In genomic region chr10:72265508-72265907, GRCh38 we compare ENCODE assay signal across 1 cellular context.
TF ChIP-seq lines count a peak whose summit lies in the region.

No MANE protein-coding gene starts in this region.

TF ChIP-seq in GM12878, 131 proteins besides CTCF, POLR2A, EP300 and RAD21:
- TF ChIP-seq EZH2 (IDR thresholded peaks at IDR 0.05; ENCODE audit: borderline replicate concordance, control insufficient read depth, low read depth, low read length) (no peak), TBL1XR1 (IDR thresholded peaks at IDR 0.05; ENCODE audit: low read depth, low read length) (no peak), E4F1 (IDR thresholded peaks at IDR 0.05; ENCODE audit: borderline replicate concordance, partially characterized antibody) (no peak), ATF3 (IDR thresholded peaks at IDR 0.05; ENCODE audit: borderline replicate concordance, extremely low read depth, low read depth, low read length) (no peak), ZNF274 (IDR thresholded peaks at IDR 0.05; ENCODE audit: insufficient read depth, insufficient read length) (no peak), USF2 (IDR thresholded peaks at IDR 0.05; ENCODE audit: borderline replicate concordance, low read depth, low read length) (no peak), DPF2 (IDR thresholded peaks at IDR 0.05) (no peak), EED (IDR thresholded peaks at IDR 0.05; ENCODE audit: low read depth) (no peak), STAT3 (IDR thresholded peaks at IDR 0.05; ENCODE audit: low read depth, low read length) (no peak), ZZZ3 (IDR thresholded peaks at IDR 0.05; ENCODE audit: control insufficient read depth, insufficient read length, low read depth) (no peak)
